Comparison of ENCODE assay signal across 20 cellular contexts in the genomic region with DNA sequence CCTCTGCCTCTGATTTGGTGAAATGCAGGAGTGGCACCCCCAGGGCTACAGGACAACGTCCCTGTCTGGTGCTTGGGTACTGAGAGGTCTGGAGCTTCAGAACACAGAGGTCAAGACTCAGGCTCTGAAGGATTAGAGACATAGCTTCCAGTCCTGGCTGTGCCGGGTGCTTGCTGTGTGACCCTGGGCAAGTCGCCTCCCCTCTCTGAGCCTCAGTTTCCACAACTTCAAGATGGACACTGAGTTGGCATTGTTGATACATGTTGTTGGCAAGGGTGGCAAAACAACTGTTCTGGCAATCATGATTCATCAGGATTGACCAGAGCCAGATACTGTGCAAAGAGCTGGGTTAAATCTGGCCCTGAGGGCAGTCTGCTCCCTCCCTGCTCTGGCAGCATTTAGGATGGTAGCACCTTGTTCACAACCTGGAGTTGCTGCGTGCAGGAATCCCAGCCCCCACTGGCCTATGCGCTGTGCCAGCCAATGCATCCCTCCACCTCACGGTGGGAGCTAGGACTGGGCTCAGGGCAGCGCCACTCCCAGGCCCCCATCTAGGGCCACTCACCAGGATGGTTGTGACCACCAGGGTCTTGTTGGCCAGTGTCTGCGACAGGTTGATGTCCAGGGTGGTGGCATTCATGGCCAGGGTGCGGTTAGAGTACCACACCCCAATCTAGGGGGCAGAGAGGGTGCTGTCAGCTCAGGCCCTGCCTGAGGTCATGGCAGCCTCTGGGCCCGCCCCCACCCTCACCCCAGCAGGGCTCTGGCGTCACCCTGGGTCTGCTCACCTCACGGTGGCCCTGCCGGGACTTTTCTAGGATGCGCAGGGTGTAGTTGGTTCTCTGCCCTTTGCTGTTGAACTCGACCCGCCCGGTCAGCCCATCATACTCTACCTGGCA. TPM values are rescaled to one million over a fixed set of nuclear protein-coding genes. Genes with fewer than 3 reads are reported as not detected.
A peak's percentile ranks its signal among the peaks of the same experiment; 100 is the strongest.
DNase-seq lines count a peak whose midpoint lies in the region; ATAC-seq, FAIRE-seq and TF ChIP-seq lines count a peak whose summit lies in the region.
"Had no signal": no experiment of that assay in that cellular context is flagged by ENCODE, and none has a peak within 500 bp of the region (broad histone marks: within the 10 kb centered on the region; RNA-seq: fewer than 3 reads in every experiment).

No MANE protein-coding gene starts in this region.

- H3K4me2 ChIP-seq in K562 (ENCODE audit: insufficient read depth, low read length): no peak overlapping the region

- no peaks in the 10 kb centered on the region for H3K36me3 Mint-ChIP-seq in activated T-helper 2 cell treated with anti-CD3 and anti-CD28 coated beads, Interferon-gamma antibody, Interleukin-2, Interleukin-4, amounts not matched to agents 10 μg/mL and 5 μg/mL and 100 μg/mL, durations not matched to agents 14 hours and 24 hours and 36 hours (ENCODE audit: low read depth)

- H3K36me3 ChIP-seq in heart left ventricle: no peaks in the 10 kb centered on the region
- no peaks in the 10 kb centered on the region for H3K36me3 ChIP-seq in K562 (ENCODE audit: control insufficient read depth, insufficient read depth, low read length)
- no peaks in the 10 kb centered on the region for H3K36me3 ChIP-seq in esophagus squamous epithelium
- H3K36me3 ChIP-seq in tibial artery: peaks cover 22 to 85% (median 24%) of the 10 kb centered on the region in 3 donors

- no peak for TF ChIP-seq RAD21 in K562 (CRISPR knock-in tag; conservative IDR thresholded peaks at IDR 0.05 in 1 of 2, IDR thresholded peaks at IDR 0.05 in 1 of 2)

- peak; percentile 11 for ATAC-seq in Right ventricle myocardium superior (ENCODE audit: poor library complexity)
- ATAC-seq in heart left ventricle: no peak
- ATAC-seq in K562: no peak
- ATAC-seq in HG03378 (IDR thresholded peaks at IDR 0.05; ENCODE audit: unreplicated experiment): no peak

- H3K4me1 ChIP-seq in heart left ventricle (peaks cover 0 to 10% (median 0%) of the 10 kb centered on the region in 12 donors), K562 (replicated peaks in 1 of 2; ENCODE audit: control insufficient read depth in 2 of 2, insufficient read depth in 2 of 2, low read length in 2 of 2) (peaks cover 10 to 12% of the 10 kb centered on the region in 2 experiments; a peak in 3 of 5 replicates), esophagus squamous epithelium (peaks cover 27 to 72% (median 48%) of the 10 kb centered on the region in 3 donors), tibial artery (no peaks in the 10 kb centered on the region)

- H3K27ac ChIP-seq in heart left ventricle (no peak overlapping the region), K562 (ENCODE audit: extremely low read depth, low read depth, low read length) (no peak overlapping the region), esophagus squamous epithelium (peak overlapping the region; percentile 82 to 93 (median 86)), tibial artery (no peak overlapping the region)
- H3K27ac ChIP-seq: C4-2B had no signal

- H4K20me1 ChIP-seq in K562 (replicated peaks; ENCODE audit: control insufficient read depth, insufficient read depth, low read length): no peaks in the 10 kb centered on the region

- no peaks in the 10 kb centered on the region for H3K9me1 ChIP-seq in K562 (ENCODE audit: control insufficient read depth, insufficient read depth, low read length)

- CTCF ChIA-PET in K562 (lab: Yijun Ruan, JAX; ENCODE audit: low intra/inter-chr PET ratio): no interaction called here

- BruUV-seq in K562 (replicated peaks; lab: Mats Ljungman, UMichigan): no TSS peak

- 88 to 92% (median 89%) methylated on average over 16 to 17 of the region's 17 CpGs for WGBS in heart left ventricle, 4 donors
- under 1% methylated on average over 11 of the region's 17 CpGs for WGBS in K562 (ENCODE audit: insufficient coverage, low coverage, missing lambda C conversion rate)
- WGBS in esophagus squamous epithelium, 2 donors: 46 to 65% methylated on average over 4 to 5 of the region's 17 CpGs

- FAIRE-seq in K562 (lab: Jason Lieb, UNC): no peak
- FAIRE-seq: GM12891, GM19239, RCC 7860 had no signal

- TF ChIP-seq CTCF in heart left ventricle (IDR thresholded peaks at IDR 0.05) (no peak), K562 (IDR thresholded peaks at IDR 0.05 in 2 of 3, conservative IDR thresholded peaks at IDR 0.05 in 1 of 3; ENCODE audit: insufficient read depth in 2 of 3, low read depth in 1 of 3, low read length in 3 of 3) (no peak), esophagus squamous epithelium (IDR thresholded peaks at IDR 0.05) (no peak), tibial artery (IDR thresholded peaks at IDR 0.05) (no peak)

- H3K9me3 ChIP-seq in heart left ventricle: no peaks in the 10 kb centered on the region
- no peaks in the 10 kb centered on the region for H3K9me3 ChIP-seq in K562 (replicated peaks; ENCODE audit: control insufficient read depth, insufficient read depth, low read depth, low read length)
- no peaks in the 10 kb centered on the region for H3K9me3 ChIP-seq in esophagus squamous epithelium
- H3K9me3 ChIP-seq in tibial artery: no peaks in the 10 kb centered on the region

- TF ChIP-seq EP300 in K562 (IDR thresholded peaks at IDR 0.05; ENCODE audit: low read length): no peak

- no peak for TF ChIP-seq POLR2A in heart left ventricle (IDR thresholded peaks at IDR 0.05)
- no peak for TF ChIP-seq POLR2A in K562 (conservative IDR thresholded peaks at IDR 0.05)
- no peak for TF ChIP-seq POLR2A in esophagus squamous epithelium (IDR thresholded peaks at IDR 0.05)

- POLR2A ChIA-PET in K562 (lab: Yijun Ruan, JAX): interaction anchor here (0.6 to 0.7 kb wide), 2 partner anchors 23 to 56 kb away, joined by 3 to 4 read pairs; partner anchors contain the start of gene ZNF574

- H3K4me3 ChIP-seq in heart left ventricle (no peak overlapping the region), K562 (no peak overlapping the region), esophagus squamous epithelium (no peak overlapping the region), tibial artery (no peak overlapping the region)

- no peaks in the 10 kb centered on the region for H3K9me3 Mint-ChIP-seq in activated T-helper 2 cell treated with anti-CD3 and anti-CD28 coated beads, Interferon-gamma antibody, Interleukin-2, Interleukin-4, amounts not matched to agents 10 μg/mL and 5 μg/mL and 100 μg/mL, durations not matched to agents 14 hours and 24 hours and 36 hours
- H3K9me3 Mint-ChIP-seq: HFFc6 had no signal

- no peak overlapping the region for H3K9ac ChIP-seq in K562 (ENCODE audit: insufficient read depth in 1 of 2, low read depth in 2 of 2, low read length in 2 of 2)

- H3K79me2 ChIP-seq in K562 (ENCODE audit: control insufficient read depth, insufficient read depth, low read length): no peaks in the 10 kb centered on the region

- H2AFZ ChIP-seq in K562 (ENCODE audit: low read depth, low read length): no peak overlapping the region

- H3K4me3 Mint-ChIP-seq in activated T-helper 2 cell treated with anti-CD3 and anti-CD28 coated beads, Interferon-gamma antibody, Interleukin-2, Interleukin-4, amounts not matched to agents 10 μg/mL and 5 μg/mL and 100 μg/mL, durations not matched to agents 14 hours and 24 hours and 36 hours (ENCODE audit: low read depth): no peak overlapping the region
- H3K4me3 Mint-ChIP-seq: HFFc6 had no signal

- DNase-seq in Right ventricle myocardium superior: no peak
- no peak for DNase-seq in heart left ventricle
- no peak for DNase-seq in K562 (ENCODE audit: extremely low read depth in 1 of 4, low spot score in 3 of 4)
- no peak for DNase-seq in esophagus squamous epithelium (lab: John Stamatoyannopoulos, UW)
- DNase-seq in tibial artery: no peak
- no peak for DNase-seq in activated T-helper 2 cell treated with anti-CD3 and anti-CD28 coated beads, Interferon-gamma antibody, Interleukin-2, Interleukin-4, amounts not matched to agents 10 μg/mL and 5 μg/mL and 100 μg/mL, durations not matched to agents 14 hours and 24 hours and 36 hours (ENCODE audit: low spot score)
- no peak for DNase-seq in NCI-H524 treated with DMSO at 0.1 percent for 48 hours (lab: John Stamatoyannopoulos, UW)
- DNase-seq: 8988T, GDM1, HFFc6, IMR-90, Kasumi-1, NCI-H1105 treated with DMSO at 0.1 percent for 48 hours, NCI-H226, NCI-H526 had no signal

- H3K27me3 ChIP-seq in heart left ventricle (no peaks in the 10 kb centered on the region), K562 (ENCODE audit: control insufficient read depth in 2 of 2, insufficient read depth in 2 of 2, low read length in 2 of 2) (peaks cover 29 to 50% of the 10 kb centered on the region in 2 experiments), esophagus squamous epithelium (no peaks in the 10 kb centered on the region), tibial artery (no peaks in the 10 kb centered on the region)

- no peak overlapping the region for H3K27ac Mint-ChIP-seq in activated T-helper 2 cell treated with anti-CD3 and anti-CD28 coated beads, Interferon-gamma antibody, Interleukin-2, Interleukin-4, amounts not matched to agents 10 μg/mL and 5 μg/mL and 100 μg/mL, durations not matched to agents 14 hours and 24 hours and 36 hours
- H3K27ac Mint-ChIP-seq: HFFc6 had no signal

- H3K4me1 Mint-ChIP-seq in activated T-helper 2 cell treated with anti-CD3 and anti-CD28 coated beads, Interferon-gamma antibody, Interleukin-2, Interleukin-4, amounts not matched to agents 10 μg/mL and 5 μg/mL and 100 μg/mL, durations not matched to agents 14 hours and 24 hours and 36 hours (ENCODE audit: low read depth): peaks cover 14% of the 10 kb centered on the region

- in situ Hi-C loops in K562 (cut with MboI): no loop called here

- intact Hi-C loops in Right ventricle myocardium superior (cut with DNase I): no loop called here
- intact Hi-C loops in heart left ventricle (cut with DNase I): no loop called here
- intact Hi-C loops in K562 (cut with micrococcal nuclease): no loop called here
- intact Hi-C loops in esophagus squamous epithelium (cut with DNase I): no loop called here
- intact Hi-C loops in tibial artery (cut with DNase I; ENCODE audit: low total_unique reads): no loop called here
- intact Hi-C loops in activated T-helper 2 cell treated with anti-CD3 and anti-CD28 coated beads, Interferon-gamma antibody, Interleukin-2, Interleukin-4, amounts not matched to agents 10 μg/mL and 5 μg/mL and 100 μg/mL, durations not matched to agents 14 hours and 24 hours and 36 hours (cut with micrococcal nuclease): no loop called here

- no peaks in the 10 kb centered on the region for H3K27me3 Mint-ChIP-seq in activated T-helper 2 cell treated with anti-CD3 and anti-CD28 coated beads, Interferon-gamma antibody, Interleukin-2, Interleukin-4, amounts not matched to agents 10 μg/mL and 5 μg/mL and 100 μg/mL, durations not matched to agents 14 hours and 24 hours and 36 hours (ENCODE audit: low read depth)

RNA-seq across cellular contexts. Expression of gene GRIK5, which starts 16.7 kb away (rescaled TPM):
- total RNA-seq in Right ventricle myocardium superior (4.0 TPM), heart left ventricle (1 to 10 TPM; 1.4 to 9.0 (median 3.6) TPM), K562 (2014; rRNA removed) (0.27 and 0.29 TPM in 2 replicates), K562 (2014; rRNA removed; fragmentation: Illumina TruSeq; extraction: Trizol) (0.55 TPM in 1 of 2 replicates, not detected in the other), K562 (2015; rRNA removed; fragmentation: Illumina TruSeq; extraction: Trizol) (0.40 TPM in 1 of 2 replicates, not detected in the other), K562 (2021) (0.51 and 0.58 TPM in 2 replicates), esophagus squamous epithelium (1 to 10 TPM in 1 of 4 donors, under 1 TPM in 3; 0.08 to 1.1 (median 0.37) TPM)
- polyA plus RNA-seq in heart left ventricle (under 1 TPM; 0.28 to 0.72 TPM), K562 (2011; rRNA removed) (0.04 and 0.09 TPM in 2 replicates), K562 (2014; fragmentation: Illumina TruSeq; extraction: Trizol) (0.06 and 0.12 TPM in 2 replicates), K562 (2014; fragmentation: Nextera tagmentation; extraction: Ambion mirVana) (not detected), K562 (2014; rRNA removed) (0.04 and 0.27 TPM in 2 replicates)
- total RNA-seq in K562 (2011; cell fraction: chromatin; rRNA removed; ENCODE audit: low replicate concordance): 0.12 and 1.3 TPM in 2 replicates
- 0.50 and 0.53 TPM in 2 replicates for total RNA-seq in K562 (2011; cell fraction: nucleolus; rRNA removed)
- total RNA-seq in K562 (2011; cell fraction: nucleoplasm; rRNA removed): 0.29 and 0.31 TPM in 2 replicates
- 0.04 and 0.06 TPM in 2 replicates for polyA plus RNA-seq in K562 (2011; cell fraction: cytosol; rRNA removed)
- polyA plus RNA-seq in K562 (2011; cell fraction: nucleus; rRNA removed): 0.27 and 0.48 TPM in 2 replicates
- 0.34 and 11.2 TPM in 2 replicates for polyA plus RNA-seq in K562 (2012)
- 0.06 and 0.63 TPM in 2 replicates for polyA minus RNA-seq in K562 (2011; rRNA and poly(A)+ RNA removed)
- polyA minus RNA-seq in K562 (2011; cell fraction: cytosol; rRNA and poly(A)+ RNA removed): not detected in 2 replicates
- 0.33 TPM in 1 of 2 replicates, not detected in the other for polyA minus RNA-seq in K562 (2011; cell fraction: nucleus; rRNA and poly(A)+ RNA removed)
- total RNA-seq in activated T-helper 2 cell treated with anti-CD3 and anti-CD28 coated beads, Interferon-gamma antibody, Interleukin-2, Interleukin-4, amounts not matched to agents 10 μg/mL and 5 μg/mL and 100 μg/mL, durations not matched to agents 14 hours and 24 hours and 36 hours: 2.4 and 3.3 TPM in 2 replicates
- total RNA-seq: IMR-90 had no signal

RNA-seq across cellular contexts. Expression of gene ZNF574, which starts 22.7 kb away (rescaled TPM):
- 8.4 TPM for total RNA-seq in Right ventricle myocardium superior
- 10 to 100 TPM in 3 of 9 donors, 1 to 10 TPM in 6; 6.3 to 17.7 (median 8.8) TPM for total RNA-seq in heart left ventricle
- polyA plus RNA-seq in heart left ventricle: 1 to 10 TPM; 5.1 to 6.9 TPM
- total RNA-seq in K562 (2011; cell fraction: chromatin; rRNA removed; ENCODE audit: low replicate concordance): 6.5 and 25.2 TPM in 2 replicates
- 24.3 and 26.2 TPM in 2 replicates for total RNA-seq in K562 (2011; cell fraction: nucleolus; rRNA removed)
- total RNA-seq in K562 (2011; cell fraction: nucleoplasm; rRNA removed): 12.0 and 13.4 TPM in 2 replicates
- 12.0 and 21.6 TPM in 2 replicates for total RNA-seq in K562 (2014; rRNA removed)
- total RNA-seq in K562 (2014; rRNA removed; fragmentation: Illumina TruSeq; extraction: Trizol): 1.9 and 2.6 TPM in 2 replicates
- 9.2 and 10.5 TPM in 2 replicates for total RNA-seq in K562 (2015; rRNA removed; fragmentation: Illumina TruSeq; extraction: Trizol)
- 20.7 and 21.0 TPM in 2 replicates for total RNA-seq in K562 (2021)
- 7.1 and 12.1 TPM in 2 replicates for polyA plus RNA-seq in K562 (2011; rRNA removed)
- polyA plus RNA-seq in K562 (2011; cell fraction: cytosol; rRNA removed): 15.2 and 35.3 TPM in 2 replicates
- polyA plus RNA-seq in K562 (2011; cell fraction: nucleus; rRNA removed): 9.6 and 17.8 TPM in 2 replicates
- 13.6 and 14.2 TPM in 2 replicates for polyA plus RNA-seq in K562 (2012)
- 8.4 and 13.7 TPM in 2 replicates for polyA plus RNA-seq in K562 (2014; fragmentation: Illumina TruSeq; extraction: Trizol)
- polyA plus RNA-seq in K562 (2014; fragmentation: Nextera tagmentation; extraction: Ambion mirVana): under 1 TPM; 0.24 to 0.34 TPM
- polyA plus RNA-seq in K562 (2014; rRNA removed): 11.2 and 13.4 TPM in 2 replicates
- polyA minus RNA-seq in K562 (2011; rRNA and poly(A)+ RNA removed): 7.1 and 9.8 TPM in 2 replicates
- 22.7 and 24.3 TPM in 2 replicates for polyA minus RNA-seq in K562 (2011; cell fraction: cytosol; rRNA and poly(A)+ RNA removed)
- polyA minus RNA-seq in K562 (2011; cell fraction: nucleus; rRNA and poly(A)+ RNA removed): 11.4 and 14.6 TPM in 2 replicates
- 10 to 100 TPM; 13.2 to 24.3 (median 16.2) TPM for total RNA-seq in esophagus squamous epithelium
- total RNA-seq in activated T-helper 2 cell treated with anti-CD3 and anti-CD28 coated beads, Interferon-gamma antibody, Interleukin-2, Interleukin-4, amounts not matched to agents 10 μg/mL and 5 μg/mL and 100 μg/mL, durations not matched to agents 14 hours and 24 hours and 36 hours: 15.7 and 16.6 TPM in 2 replicates

RNA-seq across cellular contexts. Expression of gene ATP1A3, which starts 59.3 kb away (rescaled TPM):
- total RNA-seq in Right ventricle myocardium superior: 388 TPM
- 100 to 1,000 TPM; 165 to 414 (median 231) TPM for total RNA-seq in heart left ventricle
- polyA plus RNA-seq in heart left ventricle: 100 to 1,000 TPM in 1 of 2 donors, 10 to 100 TPM in 1; 48.3 to 117 TPM
- 0.35 and 2.3 TPM in 2 replicates for total RNA-seq in K562 (2011; cell fraction: chromatin; rRNA removed; ENCODE audit: low replicate concordance)
- total RNA-seq in K562 (2011; cell fraction: nucleolus; rRNA removed): 0.50 and 0.53 TPM in 2 replicates
- 0.37 TPM in 1 of 2 replicates, not detected in the other for total RNA-seq in K562 (2011; cell fraction: nucleoplasm; rRNA removed)
- total RNA-seq in K562 (2014; rRNA removed): 0.27 TPM in 1 of 2 replicates, not detected in the other
- total RNA-seq in K562 (2014; rRNA removed; fragmentation: Illumina TruSeq; extraction: Trizol): 0.03 and 0.04 TPM in 2 replicates
- 0.15 TPM in 1 of 2 replicates, not detected in the other for total RNA-seq in K562 (2015; rRNA removed; fragmentation: Illumina TruSeq; extraction: Trizol)
- total RNA-seq in K562 (2021): 0.56 and 1.0 TPM in 2 replicates
- polyA plus RNA-seq in K562 (2011; rRNA removed): 0.01 and 0.03 TPM in 2 replicates
- polyA plus RNA-seq in K562 (2011; cell fraction: cytosol; rRNA removed): 0.03 TPM in 1 of 2 replicates, not detected in the other
- 0.13 TPM in 1 of 2 replicates, not detected in the other for polyA plus RNA-seq in K562 (2011; cell fraction: nucleus; rRNA removed)
- polyA plus RNA-seq in K562 (2012): 0.62 and 1.7 TPM in 2 replicates
- 0.30 and 0.60 TPM in 2 replicates for polyA plus RNA-seq in K562 (2014; fragmentation: Illumina TruSeq; extraction: Trizol)
- polyA plus RNA-seq in K562 (2014; fragmentation: Nextera tagmentation; extraction: Ambion mirVana): not detected
- 0.07 and 0.11 TPM in 2 replicates for polyA plus RNA-seq in K562 (2014; rRNA removed)
- polyA minus RNA-seq in K562 (2011; rRNA and poly(A)+ RNA removed): 0.06 and 0.11 TPM in 2 replicates
- 0.19 TPM in 1 of 2 replicates, not detected in the other for polyA minus RNA-seq in K562 (2011; cell fraction: cytosol; rRNA and poly(A)+ RNA removed)
- polyA minus RNA-seq in K562 (2011; cell fraction: nucleus; rRNA and poly(A)+ RNA removed): 0.40 TPM in 1 of 2 replicates, not detected in the other
- total RNA-seq in esophagus squamous epithelium: under 1 TPM in 2 of 4 donors, not detected in 2; 0.19 to 0.42 TPM
- 0.97 and 1.7 TPM in 2 replicates for total RNA-seq in activated T-helper 2 cell treated with anti-CD3 and anti-CD28 coated beads, Interferon-gamma antibody, Interleukin-2, Interleukin-4, amounts not matched to agents 10 μg/mL and 5 μg/mL and 100 μg/mL, durations not matched to agents 14 hours and 24 hours and 36 hours

Comparison
In these comparisons a context has a peak if more than half of its experiments do, and no peak if none do; other contexts are left out.
1. H3K27ac ChIP-seq: peak in esophagus squamous epithelium (4 of 4); none in heart left ventricle (0 of 12), K562 (single experiment) and tibial artery (0 of 2).
2. RNA of gene ATP1A3, which starts 59.3 kb away (total RNA-seq): 388 TPM in Right ventricle myocardium superior (single experiment) and 165 to 414 TPM in heart left ventricle; 0.97 to 1.7 TPM in activated T-helper 2 cell treated with anti-CD3 and anti-CD28 coated beads, Interferon-gamma antibody, Interleukin-2, Interleukin-4, amounts not matched to agents 10 μg/mL and 5 μg/mL and 100 μg/mL, durations not matched to agents 14 hours and 24 hours and 36 hours, 0.03 to 2.3 TPM in K562 and 0.19 to 0.42 TPM in esophagus squamous epithelium; every median in the first group is over 10 times any median in the second.